Comparison of ENCODE assay signal across 1 cellular context in genomic region chr7:135976312-135977019, GRCh38.
A peak's percentile ranks its signal among the peaks of the same experiment; 100 is the strongest.
TF ChIP-seq lines count a peak whose summit lies in the region.

No MANE protein-coding gene starts in this region.

TF ChIP-seq in GM12878, 131 proteins besides CTCF, POLR2A, EP300 and RAD21 (continued from another document):
- TF ChIP-seq SKIL (IDR thresholded peaks at IDR 0.05; ENCODE audit: low read depth, poor library complexity, severe bottlenecking) (peak; percentile 69), CHD4 (IDR thresholded peaks at IDR 0.05) (no peak), MYC (IDR thresholded peaks at IDR 0.05; ENCODE audit: insufficient read depth, insufficient read length, insufficient replicate concordance, low read length, severe bottlenecking) (no peak), JUNB (IDR thresholded peaks at IDR 0.05) (no peak), MYB (IDR thresholded peaks at IDR 0.05; ENCODE audit: borderline replicate concordance, low read depth, low read length) (no peak), NR2F1 (conservative IDR thresholded peaks at IDR 0.05) (no peak; the same call in 1 of the 2 replicates), ZNF24 (IDR thresholded peaks at IDR 0.05) (peak; percentile 70; the same call in 1 of the 2 replicates), NFXL1 (IDR thresholded peaks at IDR 0.05; ENCODE audit: borderline replicate concordance) (no peak), SUZ12 (IDR thresholded peaks at IDR 0.05; ENCODE audit: unreplicated experiment) (no peak), FOXM1 (IDR thresholded peaks at IDR 0.05; ENCODE audit: low read depth, low read length) (no peak), NFIC (IDR thresholded peaks at IDR 0.05; ENCODE audit: low read depth, low read length) (peak; percentile 59; the same call in 1 of the 2 replicates), ZSCAN29 (IDR thresholded peaks at IDR 0.05) (no peak), SP1 (IDR thresholded peaks at IDR 0.05; ENCODE audit: low read depth, low read length) (no peak), RBBP5 (conservative IDR thresholded peaks at IDR 0.05) (no peak), CBX3 (IDR thresholded peaks at IDR 0.05; ENCODE audit: borderline replicate concordance, low read depth) (no peak)
